In genomic region chr9:125635888-125636287, GRCh38 we compare ENCODE assay signal across 23 cellular contexts.
DNase-seq lines count a peak whose midpoint lies in the region; ATAC-seq lines count a peak whose summit lies in the region.
"Had no signal": no experiment of that assay in that cellular context is flagged by ENCODE, and none has a peak within 500 bp of the region (broad histone marks: within the 10 kb centered on the region; RNA-seq: fewer than 3 reads in every experiment).

No MANE protein-coding gene starts in this region.

- H3K27me3 Mint-ChIP-seq in central memory CD8-positive, alpha-beta T cell, result no peaks in the 10 kb centered on the region
- H3K27me3 Mint-ChIP-seq in stimulated activated naive CD8-positive, alpha-beta T cell treated with anti-CD3 and anti-CD28 coated beads, Interleukin-15, amount 100 ng/mL, for 72 hours, result no peaks in the 10 kb centered on the region
- H3K27me3 Mint-ChIP-seq: activated CD8-positive, alpha-beta T cell treated with anti-CD3 and anti-CD28 coated beads for 36 hours; effector memory CD8-positive, alpha-beta T cell; naive thymus-derived CD8-positive, alpha-beta T cell; T-cell had no signal

- no peak overlapping the region for H3K4me3 Mint-ChIP-seq in central memory CD8-positive, alpha-beta T cell
- peak overlapping the region in 1 of 2 donors; percentile 7 for H3K4me3 Mint-ChIP-seq in stimulated activated naive CD8-positive, alpha-beta T cell treated with anti-CD3 and anti-CD28 coated beads, Interleukin-15, amount 100 ng/mL, for 72 hours
- H3K4me3 Mint-ChIP-seq: activated CD8-positive, alpha-beta T cell treated with anti-CD3 and anti-CD28 coated beads for 36 hours; naive thymus-derived CD8-positive, alpha-beta T cell; T-cell had no signal

- no peak for ATAC-seq in central memory CD8-positive, alpha-beta T cell (replicated peaks; ENCODE audit: extremely low read depth, poor library complexity, severe bottlenecking)
- ATAC-seq in GM19328 (IDR thresholded peaks at IDR 0.05; ENCODE audit: unreplicated experiment) (no peak), GM18861 (IDR thresholded peaks at IDR 0.05; ENCODE audit: unreplicated experiment) (no peak)
- ATAC-seq in stimulated activated naive CD8-positive, alpha-beta T cell treated with anti-CD3 and anti-CD28 coated beads, Interleukin-15, amount 100 ng/mL, for 72 hours, result no peak
- ATAC-seq: activated CD8-positive, alpha-beta T cell treated with anti-CD3 and anti-CD28 coated beads for 36 hours; effector memory CD8-positive, alpha-beta T cell; HCT116; naive thymus-derived CD8-positive, alpha-beta T cell; T-cell had no signal

- H3K36me3 Mint-ChIP-seq in central memory CD8-positive, alpha-beta T cell (ENCODE audit: insufficient read depth), result peaks cover 3% of the 10 kb centered on the region

- peak overlapping the region; percentile 22 for H3K27ac Mint-ChIP-seq in central memory CD8-positive, alpha-beta T cell (ENCODE audit: low read depth)
- no peak overlapping the region for H3K27ac Mint-ChIP-seq in stimulated activated naive CD8-positive, alpha-beta T cell treated with anti-CD3 and anti-CD28 coated beads, Interleukin-15, amount 100 ng/mL, for 72 hours
- H3K27ac Mint-ChIP-seq: activated CD8-positive, alpha-beta T cell treated with anti-CD3 and anti-CD28 coated beads for 36 hours; T-cell had no signal

- peak overlapping the region; percentile 29; the same call in 1 of the 2 replicates for H3K4me3 ChIP-seq in GM08714 (ENCODE audit: low read length)
- H3K4me3 ChIP-seq: thyroid gland had no signal

- peaks cover 67% of the 10 kb centered on the region for H3K4me1 Mint-ChIP-seq in central memory CD8-positive, alpha-beta T cell
- H3K4me1 Mint-ChIP-seq in stimulated activated naive CD8-positive, alpha-beta T cell treated with anti-CD3 and anti-CD28 coated beads, Interleukin-15, amount 100 ng/mL, for 72 hours, result peaks cover 58% of the 10 kb centered on the region

- DNase-seq in NCI-H1092 treated with DMSO at 0.1 percent for 48 hours (lab: John Stamatoyannopoulos, UW), result peak; percentile 9
- no peak for DNase-seq in NCI-H1092 (lab: John Stamatoyannopoulos, UW)
- DNase-seq in NCI-H524 (lab: John Stamatoyannopoulos, UW), result peak; percentile 38 to 82
- DNase-seq in central memory CD8-positive, alpha-beta T cell (ENCODE audit: low spot score in 2 of 2), result no peak
- no peak for DNase-seq in stimulated activated naive CD8-positive, alpha-beta T cell treated with anti-CD3 and anti-CD28 coated beads, Interleukin-15, amount 100 ng/mL, for 72 hours
- DNase-seq: 8988T; activated CD8-positive, alpha-beta T cell treated with anti-CD3 and anti-CD28 coated beads for 36 hours; activated T-cell treated with anti-CD3 and anti-CD28 coated beads, Interleukin-2, amount 50 U/mL, for 48 hours; C1 segment of cervical spinal cord; cerebellar nuclear complex; DMS79 treated with DMSO at 0.1 percent for 48 hours; effector memory CD8-positive, alpha-beta T cell; head of caudate nucleus; KG1; mammary epithelial cell; naive thymus-derived CD8-positive, alpha-beta T cell; NCI-H1105 treated with DMSO at 0.1 percent for 48 hours; T-cell; thyroid gland had no signal

- H3K9me3 Mint-ChIP-seq in central memory CD8-positive, alpha-beta T cell, result no peaks in the 10 kb centered on the region
- H3K9me3 Mint-ChIP-seq in stimulated activated naive CD8-positive, alpha-beta T cell treated with anti-CD3 and anti-CD28 coated beads, Interleukin-15, amount 100 ng/mL, for 72 hours, result no peaks in the 10 kb centered on the region
- H3K9me3 Mint-ChIP-seq: effector memory CD8-positive, alpha-beta T cell; naive thymus-derived CD8-positive, alpha-beta T cell; T-cell had no signal

Comparison
In these comparisons a context has a peak if more than half of its experiments do, and no peak if none do; other contexts are left out.
1. DNase-seq: peak in NCI-H1092 treated with DMSO at 0.1 percent for 48 hours (single experiment) and NCI-H524 (2 of 2); none in NCI-H1092 (single experiment), central memory CD8-positive, alpha-beta T cell (0 of 2) and stimulated activated naive CD8-positive, alpha-beta T cell treated with anti-CD3 and anti-CD28 coated beads, Interleukin-15, amount 100 ng/mL, for 72 hours (0 of 2).